8 cellular contexts compared by ENCODE assay signal in genomic region chr9:66900490-66901131, GRCh38.
DNase-seq lines count a peak whose midpoint lies in the region; ATAC-seq and TF ChIP-seq lines count a peak whose summit lies in the region.
"Not testable (repeated sequence)": the region's sequence is repeated elsewhere in the genome, so short reads cannot be mapped to it uniquely, and the experiment has no call there.

ZNF658 (plus strand) TSS chr9:66900725; CDS start chr9:66903562, 2,837 bp downstream.

- H3K36me3 ChIP-seq in ACC112 (ENCODE audit: insufficient read depth, low read length): not testable (repeated sequence)

- not testable (repeated sequence) for H3K79me2 ChIP-seq in ACC112 (ENCODE audit: control insufficient read depth, insufficient read depth, low read length, unreplicated experiment)

- H3K4me1 ChIP-seq in ACC112 (ENCODE audit: control insufficient read depth, insufficient read depth, low read length, unreplicated experiment): not testable (repeated sequence)

- DNase-seq in RWPE1 (ENCODE audit: low spot score): not testable (repeated sequence)
- peak; percentile 38 for DNase-seq in activated effector memory CD4-positive, alpha-beta T cell treated with Interleukin-2 at 50 U/mL for 16 hours
- DNase-seq in fibroblast of gingiva (ENCODE audit: low read depth) (peak; percentile 92), middle frontal gyrus (ENCODE audit: extremely low spot score, low spot score) (peak; percentile 73)
- peak; percentile 69 for DNase-seq in stimulated activated CD4-positive, alpha-beta T cell treated with anti-CD3 and anti-CD28 coated beads, Interleukin-1b, Interleukin-23, amount 100 ng/mL, for 48 hours

- ATAC-seq in GM19328 (IDR thresholded peaks at IDR 0.05; ENCODE audit: unreplicated experiment): peak; percentile 98
- peak; percentile 94 for ATAC-seq in HG03095 (IDR thresholded peaks at IDR 0.05; ENCODE audit: unreplicated experiment)

- peak within 1 kb of the TSS; percentile 77 for H3K4me3 ChIP-seq in ACC112 (ENCODE audit: low read depth, low read length)

- CTCF ChIA-PET in RWPE1 (lab: Yijun Ruan, JAX): not testable (repeated sequence)

- H3K27ac ChIP-seq in ACC112 (ENCODE audit: low read depth, low read length): not testable (repeated sequence)
- H3K27ac ChIP-seq in RWPE1: peak within 1 kb of the TSS; percentile 66

- not testable (repeated sequence) for H2AFZ ChIP-seq in ACC112 (ENCODE audit: low read length, unreplicated experiment)

- POLR2A ChIA-PET in RWPE1 (lab: Yijun Ruan, JAX; ENCODE audit: low non-redundant PET): not testable (repeated sequence)

- TF ChIP-seq CTCF in RWPE1 (conservative IDR thresholded peaks at IDR 0.05; ENCODE audit: low read depth): not testable (repeated sequence)

- not testable (repeated sequence) for H3K27me3 ChIP-seq in ACC112 (ENCODE audit: insufficient read depth, low read length)
